8 cellular contexts compared by ENCODE assay signal in the genomic region with DNA sequence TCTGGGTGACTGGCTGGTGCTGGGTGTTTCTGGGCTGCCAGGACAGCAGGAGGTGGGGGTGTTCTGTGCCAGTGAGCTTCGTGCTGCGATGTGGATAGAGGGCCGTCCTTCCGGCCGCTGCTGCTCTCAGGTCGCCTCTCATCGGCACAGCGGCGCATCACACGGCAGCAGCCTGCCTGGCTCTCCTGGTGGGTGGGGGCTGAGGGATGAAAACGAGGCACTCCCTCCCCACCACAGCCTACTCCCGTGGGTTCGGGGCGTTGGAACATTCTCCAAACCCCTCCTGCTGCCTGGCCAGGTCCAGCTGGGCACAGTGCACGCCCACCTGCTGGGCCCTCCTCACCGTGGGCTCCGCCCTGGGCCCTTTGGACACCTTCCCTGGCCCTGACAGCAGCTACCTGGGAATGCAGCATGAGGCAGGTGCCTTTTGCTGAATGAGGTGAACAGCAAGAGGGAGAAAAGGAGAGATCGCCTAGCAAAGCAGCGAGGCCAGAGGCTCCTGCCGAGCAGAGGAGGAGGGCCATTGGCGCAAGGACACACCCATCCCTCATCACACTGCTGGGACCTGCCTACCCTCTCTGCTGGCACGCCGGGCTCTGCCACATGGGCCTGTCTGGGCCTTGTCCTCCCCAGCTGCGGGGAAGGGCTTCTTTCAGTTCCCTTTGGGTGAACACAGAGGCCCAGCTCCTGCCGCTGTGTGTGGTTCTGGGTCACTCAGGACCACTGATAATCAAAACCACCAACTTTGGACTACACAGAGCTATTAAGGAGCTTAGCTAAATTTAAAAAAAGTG. TPM values are rescaled to one million over a fixed set of nuclear protein-coding genes. Genes with fewer than 3 reads are reported as not detected.
DNase-seq lines count a peak whose midpoint lies in the region; ATAC-seq, FAIRE-seq and TF ChIP-seq lines count a peak whose summit lies in the region.

No MANE protein-coding gene starts in this region.

- H3K4me1 ChIP-seq in heart right ventricle: peaks cover 25 to 47% (median 41%) of the 10 kb centered on the region in 9 donors

- 80 to 88% methylated on average over 25 of the region's 25 CpGs for WGBS in heart right ventricle, 2 donors

- FAIRE-seq in HTR-8/SVneo (lab: Jason Lieb, UNC): no peak

- H3K9me3 ChIP-seq in heart right ventricle: no peaks in the 10 kb centered on the region

- no peak for TF ChIP-seq CTCF in heart right ventricle (IDR thresholded peaks at IDR 0.05)
- no peak for TF ChIP-seq CTCF in HFFc6 (IDR thresholded peaks at IDR 0.05)

- no peak overlapping the region for H3K4me3 ChIP-seq in heart right ventricle

- H3K9me3 Mint-ChIP-seq in HFFc6: no peaks in the 10 kb centered on the region

- no peak overlapping the region; the same call in 1 of the 2 replicates for H3K27ac Mint-ChIP-seq in HFFc6

- no peaks in the 10 kb centered on the region for H3K36me3 ChIP-seq in heart right ventricle

- DNase-seq in SKM-1 treated with dmso at 0.1 percent for 144 hours (lab: John Stamatoyannopoulos, UW; ENCODE audit: unreplicated experiment) (peak; percentile 21), SKM-1 (lab: John Stamatoyannopoulos, UW; ENCODE audit: unreplicated experiment) (no peak), NCI-H2227 treated with DMSO at 0.1 percent for 48 hours (lab: John Stamatoyannopoulos, UW) (peak; percentile 23), heart right ventricle (no peak), HTR-8/SVneo (ENCODE audit: insufficient read length, low spot score) (no peak), HFFc6 (no peak), dedifferentiated amniotic fluid mesenchymal stem cell (ENCODE audit: extremely low spot score) (no peak)

- ATAC-seq in HG02852 (IDR thresholded peaks at IDR 0.05; ENCODE audit: unreplicated experiment) (peak; percentile 36), heart right ventricle (peak in 6 of 8 donors; percentile 5 to 39 (median 26))

- H3K27me3 ChIP-seq in heart right ventricle: no peaks in the 10 kb centered on the region

- H3K36me3 Mint-ChIP-seq in HFFc6 (ENCODE audit: low read depth): no peaks in the 10 kb centered on the region

- intact Hi-C loops in heart right ventricle (cut with DNase I): no loop called here

- H3K4me3 Mint-ChIP-seq in HFFc6: no peak overlapping the region

- peaks cover 8% of the 10 kb centered on the region; the same call in 1 of the 2 replicates for H3K4me1 Mint-ChIP-seq in HFFc6 (ENCODE audit: low read depth)

- no peaks in the 10 kb centered on the region for H3K27me3 Mint-ChIP-seq in HFFc6 (ENCODE audit: insufficient read depth)

- H3K27ac ChIP-seq in heart right ventricle: peak overlapping the region in 1 of 10 donors; percentile 58

RNA-seq across cellular contexts. Expression of gene INPP5A, which starts 33.4 kb away (rescaled TPM):
- total RNA-seq in heart right ventricle: 100 to 1,000 TPM in 8 of 10 donors, 10 to 100 TPM in 2; 92.6 to 122 (median 109) TPM
- 10 to 100 TPM; 30.4 to 45.1 TPM for polyA plus RNA-seq in heart right ventricle
- 10 to 100 TPM; 58.9 to 64.6 (median 63.8) TPM for total RNA-seq in HFFc6 (2021; fragmentation: NEBNext Ultra II Directional; extraction: Animal tissue kit (Norgen Biotek cat#: 25700))

Comparison
In these comparisons a context has a peak if more than half of its experiments do, and no peak if none do; other contexts are left out.
1. DNase-seq: peak in SKM-1 treated with dmso at 0.1 percent for 144 hours (single experiment) and NCI-H2227 treated with DMSO at 0.1 percent for 48 hours (single experiment); none in SKM-1 (single experiment), heart right ventricle (0 of 2), HTR-8/SVneo (single experiment), HFFc6 (single experiment) and dedifferentiated amniotic fluid mesenchymal stem cell (single experiment).